In genomic region chr14:23379331-23380196, GRCh38 we compare ENCODE assay signal across 8 cellular contexts. TPM values are rescaled to one million over a fixed set of nuclear protein-coding genes. Genes with fewer than 3 reads are reported as not detected.
DNase-seq lines count a peak whose midpoint lies in the region; ATAC-seq and TF ChIP-seq lines count a peak whose summit lies in the region.

No MANE protein-coding gene starts in this region.

- no peaks in the 10 kb centered on the region for H3K4me1 ChIP-seq in sigmoid colon

- DNase-seq in COLO829 (ENCODE audit: low spot score) (peak; percentile 45), HL-60 (ENCODE audit: low read depth in 1 of 2, low spot score in 1 of 2) (peak; percentile 41 to 43), RWPE1 (ENCODE audit: low spot score) (peak; percentile 68), Right ventricle myocardium superior (peak; percentile 76), sigmoid colon (no peak), RKO (ENCODE audit: low spot score) (no peak)
- DNase-seq in activated effector memory CD4-positive, alpha-beta T cell treated with anti-CD3 and anti-CD28 coated beads, Interleukin-2, amount 50 U/mL, for 16 hours, result peak; percentile 87

- TF ChIP-seq EP300 in sigmoid colon (IDR thresholded peaks at IDR 0.05), result no peak

- POLR2A ChIA-PET in RWPE1 (lab: Yijun Ruan, JAX; ENCODE audit: low non-redundant PET), result no interaction called here

- 38 to 43% methylated on average over 13 of the region's 13 CpGs for WGBS in sigmoid colon, 2 donors

- intact Hi-C loops in Right ventricle myocardium superior (cut with DNase I) (loop anchor here (5.0 to 10.0 kb wide), 2 partner anchors 52 to 115 kb away; no protein-coding TSS in a partner anchor), sigmoid colon (cut with DNase I) (loop anchor here (1.0 to 5.0 kb wide), 2 partner anchors 51 to 112 kb away; no protein-coding TSS in a partner anchor)

- H3K9me3 ChIP-seq in sigmoid colon, result no peaks in the 10 kb centered on the region

- ATAC-seq in Right ventricle myocardium superior (ENCODE audit: poor library complexity) (peak; percentile 37), GM21447 (IDR thresholded peaks at IDR 0.05; ENCODE audit: unreplicated experiment) (no peak)

- TF ChIP-seq POLR2A in sigmoid colon (IDR thresholded peaks at IDR 0.05), result no peak

- CTCF ChIA-PET in RWPE1 (lab: Yijun Ruan, JAX), result interaction anchor here (0.5 to 2.8 kb wide), 23 partner anchors 9 to 1349 kb away, joined by 3 to 34 read pairs (median 5); partner anchors contain the start of gene PABPN1

- no peaks in the 10 kb centered on the region for H3K36me3 ChIP-seq in sigmoid colon

- H3K27ac ChIP-seq in HL-60 (replicated peaks) (no peak overlapping the region), RWPE1 (no peak overlapping the region), sigmoid colon (no peak overlapping the region)

- H3K4me3 ChIP-seq in HL-60 (replicated peaks; ENCODE audit: insufficient read depth, low read length) (no peak overlapping the region), sigmoid colon (no peak overlapping the region)

- peak; percentile 97 for TF ChIP-seq CTCF in HL-60 (IDR thresholded peaks at IDR 0.05; ENCODE audit: insufficient read depth, low read length)
- peak; percentile 94 for TF ChIP-seq CTCF in RWPE1 (conservative IDR thresholded peaks at IDR 0.05; ENCODE audit: low read depth)
- peak; percentile 86 to 93 (median 91) for TF ChIP-seq CTCF in sigmoid colon (IDR thresholded peaks at IDR 0.05)

- H3K27me3 ChIP-seq in HL-60 (ENCODE audit: insufficient read depth, poor library complexity, severe bottlenecking), result no peaks in the 10 kb centered on the region
- H3K27me3 ChIP-seq in sigmoid colon, result no peaks in the 10 kb centered on the region

RNA-seq across cellular contexts. Expression of gene CMTM5, which starts 2.7 kb away (rescaled TPM):
- total RNA-seq in Right ventricle myocardium superior, result 0.27 TPM
- 1 to 10 TPM; 1.8 to 4.6 (median 3.8) TPM for total RNA-seq in sigmoid colon
- 1 to 10 TPM in 1 of 3 donors, not detected in 2; 1.2 TPM for polyA plus RNA-seq in sigmoid colon

RNA-seq across cellular contexts. Expression of gene IL25, which starts 7.0 kb away (rescaled TPM):
- total RNA-seq in Right ventricle myocardium superior (not detected), sigmoid colon (not detected)
- polyA plus RNA-seq in sigmoid colon, result not detected

RNA-seq across cellular contexts. Expression of gene EFS, which starts 14.6 kb away (rescaled TPM):
- 3.2 TPM for total RNA-seq in Right ventricle myocardium superior
- total RNA-seq in sigmoid colon, result 10 to 100 TPM in 3 of 4 donors, 1 to 10 TPM in 1; 10.0 to 19.9 (median 11.5) TPM
- polyA plus RNA-seq in sigmoid colon, result 1 to 10 TPM in 2 of 3 donors, under 1 TPM in 1; 0.46 to 3.0 (median 2.9) TPM

RNA-seq across cellular contexts. Expression of gene SLC22A17, which starts 26.9 kb away (rescaled TPM):
- 10.3 TPM for total RNA-seq in Right ventricle myocardium superior
- total RNA-seq in sigmoid colon, result 10 to 100 TPM; 18.1 to 38.8 (median 26.3) TPM
- 10 to 100 TPM in 1 of 3 donors, under 1 TPM in 2; 0.60 to 10.6 (median 0.92) TPM for polyA plus RNA-seq in sigmoid colon

RNA-seq across cellular contexts. Expression of gene MYH6, which starts 28.5 kb away (rescaled TPM):
- total RNA-seq in Right ventricle myocardium superior (4,934 TPM), sigmoid colon (not detected)
- polyA plus RNA-seq in sigmoid colon, result 1 to 10 TPM; 1.5 to 4.9 (median 3.0) TPM

Comparison
In these comparisons a context has a peak if more than half of its experiments do, and no peak if none do; other contexts are left out.
1. DNase-seq: peak in COLO829 (single experiment), HL-60 (2 of 2), RWPE1 (single experiment), activated effector memory CD4-positive, alpha-beta T cell treated with anti-CD3 and anti-CD28 coated beads, Interleukin-2, amount 50 U/mL, for 16 hours (single experiment) and Right ventricle myocardium superior (single experiment); none in sigmoid colon (single experiment) and RKO (single experiment).
2. Peak in every context shown above with its lines, with median percentiles within 50 percentile points of each other: CTCF ChIP-seq.